In the genomic region with DNA sequence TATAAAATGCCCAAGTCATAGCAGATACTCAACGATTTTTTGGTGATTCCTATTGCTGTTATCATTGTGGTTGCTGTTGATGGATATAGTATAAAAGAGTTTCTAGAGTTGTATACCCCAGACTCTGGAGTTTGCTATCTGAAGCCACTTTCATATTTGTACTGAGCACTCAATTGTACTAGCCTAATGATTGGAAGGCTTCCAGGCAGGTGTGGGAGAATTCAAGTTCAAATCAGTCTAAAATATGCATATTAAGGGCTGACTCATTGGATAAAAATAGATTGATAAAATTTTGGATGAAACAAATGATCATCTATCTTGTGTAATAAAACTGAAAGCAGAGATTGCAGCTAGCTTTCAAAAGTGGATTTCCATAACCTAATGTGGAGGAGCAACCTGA, we compare ENCODE assay signal across 23 cellular contexts.
DNase-seq lines count a peak whose midpoint lies in the region; ATAC-seq and TF ChIP-seq lines count a peak whose summit lies in the region.
"Had no signal": no experiment of that assay in that cellular context is flagged by ENCODE, and none has a peak within 500 bp of the region (broad histone marks: within the 10 kb centered on the region; RNA-seq: fewer than 3 reads in every experiment).

No MANE protein-coding gene starts in this region.

- H3K4me1 ChIP-seq in psoas muscle (peaks cover 40% of the 10 kb centered on the region), skeletal muscle tissue (ENCODE audit: control insufficient read depth in 3 of 3, insufficient read depth in 3 of 3, low read length in 3 of 3) (peaks cover 2 to 28% (median 25%) of the 10 kb centered on the region in 3 donors)
- H3K4me1 ChIP-seq: BE2C, BLaER1 had no signal

- H3K36me3 Mint-ChIP-seq in WTC11 = no peaks in the 10 kb centered on the region
- H3K36me3 Mint-ChIP-seq: CD14-positive monocyte; CD8-positive, alpha-beta memory T cell had no signal

- H3K36me3 ChIP-seq in psoas muscle (ENCODE audit: insufficient read depth in 1 of 2, low read depth in 1 of 2) = peaks cover 7 to 76% of the 10 kb centered on the region in 2 donors
- H3K36me3 ChIP-seq in skeletal muscle tissue (ENCODE audit: control insufficient read depth in 3 of 3, insufficient read depth in 3 of 3, low read length in 3 of 3) = peaks cover 57 to 69% (median 60%) of the 10 kb centered on the region in 3 donors
- H3K36me3 ChIP-seq: BE2C, BLaER1 had no signal

- H3K4me3 Mint-ChIP-seq in WTC11 = no peak overlapping the region
- H3K4me3 Mint-ChIP-seq: CD14-positive monocyte; CD4-positive, alpha-beta memory T cell; CD4-positive, CD25-positive, alpha-beta regulatory T cell; CD8-positive, alpha-beta memory T cell had no signal

- WGBS in psoas muscle, 3 donors = 65 to 79% (median 76%) methylated on average over 1 of the region's 1 CpG

- H3K9me3 ChIP-seq in psoas muscle (no peaks in the 10 kb centered on the region), skeletal muscle tissue (ENCODE audit: control insufficient read depth in 3 of 3, low read length in 3 of 3) (no peaks in the 10 kb centered on the region)
- H3K9me3 ChIP-seq: BE2C, BLaER1 had no signal

- CTCF ChIA-PET in WTC11 (lab: Charles Lee) = interaction anchor here (1.8 kb wide), 1 partner anchor 388 kb away, joined by 4 read pairs; no protein-coding TSS in a partner anchor

- POLR2A ChIA-PET in WTC11 (lab: Charles Lee) = no interaction called here

- H3K27ac Mint-ChIP-seq in WTC11 = peak overlapping the region; percentile 67; the same call in 1 of the 2 replicates
- H3K27ac Mint-ChIP-seq: CD14-positive monocyte had no signal

- no peaks in the 10 kb centered on the region for H3K27me3 ChIP-seq in psoas muscle (ENCODE audit: insufficient read depth in 3 of 3, low read length in 2 of 3)
- no peaks in the 10 kb centered on the region for H3K27me3 ChIP-seq in skeletal muscle tissue (ENCODE audit: control insufficient read depth in 3 of 3, insufficient read depth in 3 of 3, low read length in 3 of 3)
- H3K27me3 ChIP-seq: BE2C, BLaER1 had no signal

- H3K27me3 Mint-ChIP-seq in WTC11 (ENCODE audit: low read depth) = no peaks in the 10 kb centered on the region
- H3K27me3 Mint-ChIP-seq: CD4-positive, alpha-beta memory T cell; CD4-positive, CD25-positive, alpha-beta regulatory T cell; CD8-positive, alpha-beta memory T cell had no signal

- intact Hi-C loops in psoas muscle (cut with DNase I) (no loop called here), posterior cingulate gyrus (cut with DNase I) (no loop called here)

- DNase-seq in WTC11 (ENCODE audit: low spot score) (no peak), psoas muscle (no peak), posterior cingulate gyrus (no peak), NCI-H2196 treated with DMSO at 0.1 percent for 48 hours (lab: John Stamatoyannopoulos, UW; ENCODE audit: unreplicated experiment) (no peak)
- DNase-seq: 8988T; ACHN; BE2C; CD4-positive, alpha-beta memory T cell; CD4-positive, CD25-positive, alpha-beta regulatory T cell; CD8-positive, alpha-beta memory T cell; COR-L47; DMS 273 treated with DMSO at 0.1 percent for 48 hours; DMS153; DMS53; DMS79; DND-41; EL; GDM1 had no signal

- no peak for TF ChIP-seq CTCF in WTC11 (IDR thresholded peaks at IDR 0.05)
- TF ChIP-seq CTCF in psoas muscle (IDR thresholded peaks at IDR 0.05) = no peak

- H3K4me3 ChIP-seq in psoas muscle (no peak overlapping the region), skeletal muscle tissue (ENCODE audit: low read length in 3 of 3) (no peak overlapping the region)
- H3K4me3 ChIP-seq: BLaER1, GM12878 had no signal

- H3K4me1 Mint-ChIP-seq in WTC11 = peaks cover 7% of the 10 kb centered on the region
- H3K4me1 Mint-ChIP-seq: CD14-positive monocyte had no signal

- no peaks in the 10 kb centered on the region for H3K9me3 Mint-ChIP-seq in WTC11
- H3K9me3 Mint-ChIP-seq: CD14-positive monocyte; CD4-positive, alpha-beta memory T cell; CD4-positive, CD25-positive, alpha-beta regulatory T cell; CD8-positive, alpha-beta memory T cell had no signal

- H3K27ac ChIP-seq in psoas muscle (peak overlapping the region; percentile 43), skeletal muscle tissue (ENCODE audit: low read depth, low read length) (peak overlapping the region; percentile 3)
- H3K27ac ChIP-seq: BLaER1 had no signal

- ATAC-seq in WTC11 = no peak
- ATAC-seq in psoas muscle = no peak
- no peak for ATAC-seq in HG02588 (IDR thresholded peaks at IDR 0.05; ENCODE audit: unreplicated experiment)
- ATAC-seq: GM12878 had no signal

- peak overlapping the region in 1 of 3 donors; percentile 9 for H3K9ac ChIP-seq in skeletal muscle tissue (ENCODE audit: low read depth in 1 of 3, low read length in 3 of 3)
- H3K9ac ChIP-seq: BLaER1 had no signal

TF ChIP-seq in WTC11, 78 proteins besides CTCF, POLR2A, EP300 and RAD21:
- TF ChIP-seq ETV6 (CRISPR knock-in tag; IDR thresholded peaks at IDR 0.05) (no peak), MXD4 (CRISPR knock-in tag; IDR thresholded peaks at IDR 0.05; ENCODE audit: borderline replicate concordance) (no peak), NR2C2 (CRISPR knock-in tag; IDR thresholded peaks at IDR 0.05) (no peak), ZNF512 (CRISPR knock-in tag; IDR thresholded peaks at IDR 0.05; ENCODE audit: borderline replicate concordance) (no peak), NFE2L1 (CRISPR knock-in tag; IDR thresholded peaks at IDR 0.05) (no peak), ELF4 (CRISPR knock-in tag; IDR thresholded peaks at IDR 0.05; ENCODE audit: low read depth) (no peak)
- TF ChIP-seq, protein P1, sequence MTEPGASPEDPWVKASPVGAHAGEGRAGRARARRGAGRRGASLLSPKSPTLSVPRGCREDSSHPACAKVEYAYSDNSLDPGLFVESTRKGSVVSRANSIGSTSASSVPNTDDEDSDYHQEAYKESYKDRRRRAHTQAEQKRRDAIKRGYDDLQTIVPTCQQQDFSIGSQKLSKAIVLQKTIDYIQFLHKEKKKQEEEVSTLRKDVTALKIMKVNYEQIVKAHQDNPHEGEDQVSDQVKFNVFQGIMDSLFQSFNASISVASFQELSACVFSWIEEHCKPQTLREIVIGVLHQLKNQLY (CRISPR knock-in tag; IDR thresholded peaks at IDR 0.05) = no peak
- TF ChIP-seq, protein P2, sequence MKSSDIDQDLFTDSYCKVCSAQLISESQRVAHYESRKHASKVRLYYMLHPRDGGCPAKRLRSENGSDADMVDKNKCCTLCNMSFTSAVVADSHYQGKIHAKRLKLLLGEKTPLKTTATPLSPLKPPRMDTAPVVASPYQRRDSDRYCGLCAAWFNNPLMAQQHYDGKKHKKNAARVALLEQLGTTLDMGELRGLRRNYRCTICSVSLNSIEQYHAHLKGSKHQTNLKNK (CRISPR knock-in tag; IDR thresholded peaks at IDR 0.05) = no peak
- TF ChIP-seq, protein P3, sequence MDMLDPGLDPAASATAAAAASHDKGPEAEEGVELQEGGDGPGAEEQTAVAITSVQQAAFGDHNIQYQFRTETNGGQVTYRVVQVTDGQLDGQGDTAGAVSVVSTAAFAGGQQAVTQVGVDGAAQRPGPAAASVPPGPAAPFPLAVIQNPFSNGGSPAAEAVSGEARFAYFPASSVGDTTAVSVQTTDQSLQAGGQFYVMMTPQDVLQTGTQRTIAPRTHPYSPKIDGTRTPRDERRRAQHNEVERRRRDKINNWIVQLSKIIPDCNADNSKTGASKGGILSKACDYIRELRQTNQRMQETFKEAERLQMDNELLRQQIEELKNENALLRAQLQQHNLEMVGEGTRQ (CRISPR knock-in tag; IDR thresholded peaks at IDR 0.05) = no peak
